12 cellular contexts compared by ENCODE assay signal in genomic region chr4:150578745-150579470, GRCh38. TPM values are rescaled to one million over a fixed set of nuclear protein-coding genes. Genes with fewer than 3 reads are reported as not detected.
DNase-seq lines count a peak whose midpoint lies in the region; ATAC-seq and TF ChIP-seq lines count a peak whose summit lies in the region.
"Had no signal": no experiment of that assay in that cellular context is flagged by ENCODE, and none has a peak within 500 bp of the region (broad histone marks: within the 10 kb centered on the region; RNA-seq: fewer than 3 reads in every experiment).

No MANE protein-coding gene starts in this region.

- H3K27ac Mint-ChIP-seq in brain = peak overlapping the region in 4 of 5 experiments; percentile 3 to 88 (median 66)
- H3K27ac Mint-ChIP-seq: activated naive CD4-positive, alpha-beta T cell treated with anti-CD3 and anti-CD28 coated beads, Interleukin-2, amount 50 U/mL, for 24 hours; T-helper 1 cell treated with Interleukin-12 subunit alpha and Interleukin-12 subunit beta and Interleukin-4 antibody, amounts not matched to agents 30 μg/mL and 1 μg/mL, for 36 hours had no signal

- intact Hi-C loops in Right ventricle myocardium inferior (cut with DNase I) (no loop called here), transverse colon (cut with DNase I; ENCODE audit: low total_unique reads) (no loop called here)

- H3K36me3 Mint-ChIP-seq in brain = peaks cover 9% of the 10 kb centered on the region

- ATAC-seq in Right ventricle myocardium inferior (no peak), HG03378 (IDR thresholded peaks at IDR 0.05; ENCODE audit: unreplicated experiment) (no peak)

- no peak for TF ChIP-seq EP300 in transverse colon (IDR thresholded peaks at IDR 0.05; ENCODE audit: low read depth)

- H3K27ac ChIP-seq in cardiac muscle cell (no peak overlapping the region), transverse colon (peak overlapping the region; percentile 84 to 91 (median 87))
- H3K27ac ChIP-seq: BLaER1 treated with 17β-estradiol and CSF1 and Interleukin-3, amounts not matched to agents 10 nM and 100 nM had no signal

- TF ChIP-seq CTCF in cardiac muscle cell (IDR thresholded peaks at IDR 0.05; ENCODE audit: low read depth, low read length) = no peak
- no peak for TF ChIP-seq CTCF in brain (conservative IDR thresholded peaks at IDR 0.05)
- TF ChIP-seq CTCF in transverse colon (IDR thresholded peaks at IDR 0.05) = no peak

- H3K27me3 ChIP-seq in cardiac muscle cell (peaks cover 68% of the 10 kb centered on the region), transverse colon (no peaks in the 10 kb centered on the region)
- H3K27me3 ChIP-seq: BLaER1 treated with 17β-estradiol and CSF1 and Interleukin-3, amounts not matched to agents 10 nM and 100 nM had no signal

- peak overlapping the region; percentile 82 to 92 (median 87) for H3K4me3 Mint-ChIP-seq in brain
- H3K4me3 Mint-ChIP-seq: activated naive CD4-positive, alpha-beta T cell treated with anti-CD3 and anti-CD28 coated beads, Interleukin-2, amount 50 U/mL, for 24 hours; T-helper 1 cell treated with Interleukin-12 subunit alpha and Interleukin-12 subunit beta and Interleukin-4 antibody, amounts not matched to agents 30 μg/mL and 1 μg/mL, for 36 hours had no signal

- H3K4me1 ChIP-seq in cardiac muscle cell (ENCODE audit: low read depth) (peaks cover 5% of the 10 kb centered on the region), transverse colon (peaks cover 0 to 2% (median 0%) of the 10 kb centered on the region in 4 donors)
- H3K4me1 ChIP-seq: BLaER1 treated with 17β-estradiol and CSF1 and Interleukin-3, amounts not matched to agents 10 nM and 100 nM had no signal

- peaks cover 0 to 21% (median 7%) of the 10 kb centered on the region in 5 experiments for H3K9me3 Mint-ChIP-seq in brain
- H3K9me3 Mint-ChIP-seq: activated naive CD4-positive, alpha-beta T cell treated with anti-CD3 and anti-CD28 coated beads, Interleukin-2, amount 50 U/mL, for 24 hours; T-helper 1 cell treated with Interleukin-12 subunit alpha and Interleukin-12 subunit beta and Interleukin-4 antibody, amounts not matched to agents 30 μg/mL and 1 μg/mL, for 36 hours had no signal

- H3K4me1 Mint-ChIP-seq in brain = peaks cover 43% of the 10 kb centered on the region

- H3K9me3 ChIP-seq in cardiac muscle cell (ENCODE audit: low read depth) = no peaks in the 10 kb centered on the region
- no peaks in the 10 kb centered on the region for H3K9me3 ChIP-seq in transverse colon

- H3K36me3 ChIP-seq in cardiac muscle cell = no peaks in the 10 kb centered on the region
- peaks cover 0 to 11% (median 2%) of the 10 kb centered on the region in 4 donors for H3K36me3 ChIP-seq in transverse colon

- no peak for TF ChIP-seq POLR2A in transverse colon (IDR thresholded peaks at IDR 0.05)

- 65 to 75% methylated on average over 4 to 11 of the region's 11 CpGs for WGBS in transverse colon (ENCODE audit: low coverage in 1 of 2), 2 donors

- H3K27me3 Mint-ChIP-seq in brain = peaks cover 87% of the 10 kb centered on the region
- H3K27me3 Mint-ChIP-seq: activated naive CD4-positive, alpha-beta T cell treated with anti-CD3 and anti-CD28 coated beads, Interleukin-2, amount 50 U/mL, for 24 hours had no signal

- in situ Hi-C loops in transverse colon (cut with MboI; ENCODE audit: low pct_ligation_motif_present in 1 of 4, low pct_unique_long_range_greater_than_20kb in 1 of 4, low sequenced_read_pairs in 3 of 4) = loop anchor here in 1 of 4 donors (25.0 kb wide), 1 partner anchor 267 kb away; no protein-coding TSS in a partner anchor

- DNase-seq in cardiac muscle cell (ENCODE audit: low read depth in 1 of 2, low spot score in 1 of 2) = peak; percentile 41 to 42
- DNase-seq in Right ventricle myocardium inferior (ENCODE audit: missing footprints) = no peak
- DNase-seq in left kidney (ENCODE audit: low read depth, low spot score) = peak; percentile 83
- no peak for DNase-seq in transverse colon
- DNase-seq in activated CD4-positive, alpha-beta T cell treated with anti-CD3 and anti-CD28 coated beads, Interleukin-2, amount 50 U/mL, for 1 hour = no peak
- DNase-seq in activated CD4-positive, alpha-beta T cell treated with anti-CD3 and anti-CD28 coated beads for 48 hours = no peak
- DNase-seq: NCI-H1930 had no signal

- H3K4me3 ChIP-seq in cardiac muscle cell (peak overlapping the region; percentile 21), transverse colon (peak overlapping the region; percentile 37 to 52 (median 44))
- H3K4me3 ChIP-seq: BLaER1 treated with 17β-estradiol and CSF1 and Interleukin-3, amounts not matched to agents 10 nM and 100 nM had no signal

RNA-seq across cellular contexts. Expression of gene MAB21L2, which starts 3.0 kb away (rescaled TPM):
- total RNA-seq in cardiac muscle cell (0.54 and 0.81 TPM in 2 replicates), Right ventricle myocardium inferior (not detected), transverse colon (100 to 1,000 TPM in 1 of 4 donors, 10 to 100 TPM in 3; 63.0 to 106 (median 78.9) TPM)
- polyA plus RNA-seq in cardiac muscle cell (0.12 and 0.47 TPM in 2 replicates), brain (ENCODE audit: insufficient read depth, low read depth, low replicate concordance) (not detected)

Comparison
In these comparisons a context has a peak if more than half of its experiments do, and no peak if none do; other contexts are left out.
1. DNase-seq: peak in cardiac muscle cell (2 of 2) and left kidney (single experiment); none in Right ventricle myocardium inferior (single experiment), transverse colon (single experiment), activated CD4-positive, alpha-beta T cell treated with anti-CD3 and anti-CD28 coated beads, Interleukin-2, amount 50 U/mL, for 1 hour (single experiment) and activated CD4-positive, alpha-beta T cell treated with anti-CD3 and anti-CD28 coated beads for 48 hours (single experiment).
2. RNA of gene MAB21L2, which starts 3.0 kb away (total RNA-seq): 63.0 to 106 TPM in transverse colon; 0.54 to 0.81 TPM in cardiac muscle cell and not detected in Right ventricle myocardium inferior (single experiment); every median in the first group is over 10 times any median in the second.